Comparison of ENCODE assay signal across 8 cellular contexts in the genomic region with DNA sequence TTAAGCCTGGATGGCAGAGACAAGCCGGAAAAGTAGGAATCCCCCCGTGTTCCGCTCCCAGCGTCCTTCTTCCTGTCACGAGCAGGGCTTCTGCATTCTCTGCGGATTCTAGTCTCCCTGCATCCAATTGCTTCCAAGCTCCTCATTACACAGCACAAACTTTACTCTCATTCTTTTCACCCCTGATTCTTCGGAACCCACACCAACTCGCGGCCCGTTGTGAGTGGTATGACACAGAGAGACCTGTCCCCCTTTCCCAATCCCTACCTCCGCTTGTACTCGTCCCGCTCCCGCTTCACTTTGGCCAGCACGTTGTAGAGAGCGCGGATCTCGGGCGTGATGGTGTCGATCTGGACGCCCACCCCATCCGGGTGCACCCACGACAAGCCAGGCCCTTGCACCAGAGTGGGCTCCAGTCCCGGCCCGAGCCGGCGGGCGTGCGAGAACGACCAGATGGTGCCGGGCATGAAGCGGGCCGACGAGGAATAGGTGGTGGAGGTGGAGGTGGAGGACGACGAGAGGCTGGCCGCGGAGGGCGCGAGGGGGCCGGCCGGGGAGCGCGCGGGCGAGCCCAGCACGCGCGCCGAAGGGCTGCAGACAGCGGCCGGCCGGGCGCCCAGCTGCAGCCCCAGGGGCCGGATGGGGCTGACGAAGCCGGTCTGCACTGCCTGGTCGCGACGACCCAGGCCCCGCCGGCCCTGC. TPM values are rescaled to one million over a fixed set of nuclear protein-coding genes. Genes with fewer than 3 reads are reported as not detected.
DNase-seq lines count a peak whose midpoint lies in the region; ATAC-seq, FAIRE-seq and TF ChIP-seq lines count a peak whose summit lies in the region.

No MANE protein-coding gene starts in this region.

- no peaks in the 10 kb centered on the region for H3K27me3 Mint-ChIP-seq in mesothelial cell of epicardium (ENCODE audit: low read depth)

- H3K4me3 ChIP-seq in cardiac muscle cell (peak overlapping the region; percentile 62), HUES6 (ENCODE audit: low read depth, low read length) (peak overlapping the region; percentile 85), bronchial epithelial cell (ENCODE audit: low read depth, low read length) (peak overlapping the region; percentile 25), aorta (ENCODE audit: low read length in 2 of 2) (peak overlapping the region; percentile 63 to 78)

- H3K27ac Mint-ChIP-seq in mesothelial cell of epicardium: peak overlapping the region; percentile 81

- H3K4me1 Mint-ChIP-seq in mesothelial cell of epicardium: peaks cover 37% of the 10 kb centered on the region

- H3K9me3 Mint-ChIP-seq in mesothelial cell of epicardium: no peaks in the 10 kb centered on the region

- H3K27ac ChIP-seq in cardiac muscle cell: peak overlapping the region; percentile 50
- no peak overlapping the region for H3K27ac ChIP-seq in HUES6 (ENCODE audit: low read depth, low read length)
- H3K27ac ChIP-seq in aorta (ENCODE audit: low read depth in 1 of 2, low read length in 2 of 2): peak overlapping the region in 1 of 2 donors; percentile 58

- no peaks in the 10 kb centered on the region for H3K27me3 ChIP-seq in cardiac muscle cell
- H3K27me3 ChIP-seq in HUES6 (ENCODE audit: control insufficient read depth, insufficient read depth, low read length): no peaks in the 10 kb centered on the region
- H3K27me3 ChIP-seq in bronchial epithelial cell (ENCODE audit: control insufficient read depth, insufficient read depth, low read length): no peaks in the 10 kb centered on the region
- H3K27me3 ChIP-seq in aorta (ENCODE audit: control insufficient read depth in 1 of 2, insufficient read depth in 2 of 2, low read length in 1 of 2): no peaks in the 10 kb centered on the region

- H3K36me3 Mint-ChIP-seq in mesothelial cell of epicardium: peaks cover 11% of the 10 kb centered on the region

- H3K9ac ChIP-seq in HUES6 (ENCODE audit: low read length): peak overlapping the region; percentile 65

- H3K4me1 ChIP-seq in cardiac muscle cell (ENCODE audit: low read depth) (peaks cover 34% of the 10 kb centered on the region), HUES6 (ENCODE audit: control insufficient read depth, insufficient read depth, low read length) (peaks cover 20% of the 10 kb centered on the region), aorta (ENCODE audit: control insufficient read depth in 1 of 2, insufficient read depth in 2 of 2, low read length in 2 of 2) (peaks cover 0 to 3% of the 10 kb centered on the region in 2 donors)

- H3K4me3 Mint-ChIP-seq in mesothelial cell of epicardium: peak overlapping the region; percentile 74

- no peak for DNase-seq in cardiac muscle cell (ENCODE audit: low read depth in 1 of 2, low spot score in 1 of 2)
- no peak for DNase-seq in Right ventricle myocardium inferior (ENCODE audit: missing footprints)
- DNase-seq in bronchial epithelial cell (ENCODE audit: low read depth): no peak
- no peak for DNase-seq in mesothelial cell of epicardium (ENCODE audit: low spot score in 2 of 2, unreplicated experiment in 2 of 2)
- peak; percentile 63 to 78 for DNase-seq in aorta
- no peak for DNase-seq in AML-193 (lab: John Stamatoyannopoulos, UW)

- intact Hi-C loops in Right ventricle myocardium inferior (cut with DNase I): loop anchor here (5.0 kb wide), 1 partner anchor 133 kb away; no protein-coding TSS in a partner anchor
- intact Hi-C loops in aorta (cut with DNase I): loop anchor here (5.0 kb wide), 2 partner anchors 133 to 218 kb away; no protein-coding TSS in a partner anchor

- ATAC-seq in Right ventricle myocardium inferior (no peak), aorta (ENCODE audit: low FRiP score) (no peak), GM21576 (IDR thresholded peaks at IDR 0.05; ENCODE audit: unreplicated experiment) (no peak)

- FAIRE-seq in bronchial epithelial cell (lab: Jason Lieb, UNC): no peak

- H3K36me3 ChIP-seq in cardiac muscle cell (peaks cover 9% of the 10 kb centered on the region), HUES6 (ENCODE audit: control insufficient read depth, insufficient read depth, low read length) (peaks cover 41% of the 10 kb centered on the region), bronchial epithelial cell (ENCODE audit: control insufficient read depth, insufficient read depth, low read length) (peaks cover 17% of the 10 kb centered on the region), aorta (ENCODE audit: control insufficient read depth in 1 of 2, insufficient read depth in 2 of 2, low read length in 1 of 2) (peaks cover 0 to 6% of the 10 kb centered on the region in 2 donors)

- H3K9me3 ChIP-seq in cardiac muscle cell (ENCODE audit: low read depth) (no peaks in the 10 kb centered on the region), HUES6 (ENCODE audit: control insufficient read depth, insufficient read depth, low read depth, low read length) (no peaks in the 10 kb centered on the region), aorta (ENCODE audit: control insufficient read depth, low read length) (no peaks in the 10 kb centered on the region)

- no peak for TF ChIP-seq CTCF in cardiac muscle cell (IDR thresholded peaks at IDR 0.05; ENCODE audit: low read depth, low read length)
- no peak for TF ChIP-seq CTCF in bronchial epithelial cell (IDR thresholded peaks at IDR 0.05; ENCODE audit: insufficient read depth, low read length, severe bottlenecking)
- no peak for TF ChIP-seq CTCF in mesothelial cell of epicardium (IDR thresholded peaks at IDR 0.05; ENCODE audit: unreplicated experiment)

- WGBS in aorta, 2 donors: 0 to 2% methylated on average over 44 to 62 of the region's 62 CpGs

RNA-seq across cellular contexts. Expression of a gene that starts 0.7 kb away (rescaled TPM):
- total RNA-seq in cardiac muscle cell (18.0 and 29.0 TPM in 2 replicates), Right ventricle myocardium inferior (15.9 TPM), bronchial epithelial cell (0.51 and 0.53 TPM in 2 replicates), mesothelial cell of epicardium (14.8 to 16.1 TPM (median 14.8 TPM) in 3 replicates), aorta (10 to 100 TPM; 28.5 to 60.8 TPM)
- polyA plus RNA-seq in cardiac muscle cell (25.4 and 28.4 TPM in 2 replicates), aorta (100 to 1,000 TPM in 1 of 2 donors, 10 to 100 TPM in 1; 11.1 to 110 TPM)

RNA-seq across cellular contexts. Expression of a gene that starts 12.9 kb away (rescaled TPM):
- 20.4 and 45.5 TPM in 2 replicates for total RNA-seq in cardiac muscle cell
- polyA plus RNA-seq in cardiac muscle cell: 36.2 and 38.2 TPM in 2 replicates
- total RNA-seq in Right ventricle myocardium inferior: 16.2 TPM
- total RNA-seq in bronchial epithelial cell: 26.5 and 33.4 TPM in 2 replicates
- total RNA-seq in mesothelial cell of epicardium: 51.8 to 58.6 TPM (median 56.6 TPM) in 3 replicates
- 10 to 100 TPM; 24.8 to 27.8 TPM for total RNA-seq in aorta
- 10 to 100 TPM in 1 of 2 donors, 1 to 10 TPM in 1; 5.4 to 18.8 TPM for polyA plus RNA-seq in aorta

RNA-seq across cellular contexts. Expression of a gene that starts 20.8 kb away (rescaled TPM):
- total RNA-seq in cardiac muscle cell (8,013 and 12,904 TPM in 2 replicates), Right ventricle myocardium inferior (4,337 TPM), bronchial epithelial cell (5,048 and 6,753 TPM in 2 replicates), mesothelial cell of epicardium (2,078 to 2,104 TPM (median 2,089 TPM) in 3 replicates), aorta (1,000 to 10,000 TPM; 1,856 to 2,021 TPM)
- polyA plus RNA-seq in cardiac muscle cell (11,564 and 14,299 TPM in 2 replicates), aorta (1,000 to 10,000 TPM; 2,047 to 3,012 TPM)

RNA-seq across cellular contexts. Expression of a gene that starts 52.0 kb away (rescaled TPM):
- total RNA-seq in cardiac muscle cell: 363 and 580 TPM in 2 replicates
- polyA plus RNA-seq in cardiac muscle cell: 155 and 204 TPM in 2 replicates
- total RNA-seq in Right ventricle myocardium inferior: 165 TPM
- total RNA-seq in bronchial epithelial cell: 107 and 121 TPM in 2 replicates
- total RNA-seq in mesothelial cell of epicardium: 332 to 358 TPM (median 332 TPM) in 3 replicates
- 100 to 1,000 TPM; 174 to 195 TPM for total RNA-seq in aorta
- polyA plus RNA-seq in aorta: 100 to 1,000 TPM in 1 of 2 donors, 10 to 100 TPM in 1; 73.1 to 110 TPM

Comparison
In these comparisons a context has a peak if more than half of its experiments do, and no peak if none do; other contexts are left out.
1. DNase-seq: peak in aorta (2 of 2); none in cardiac muscle cell (0 of 2), Right ventricle myocardium inferior (single experiment), bronchial epithelial cell (single experiment), mesothelial cell of epicardium (0 of 2) and AML-193 (0 of 2).
2. H3K4me3 ChIP-seq: peak in every context shown above with its lines; median percentile 85 in HUES6; 70 in aorta; 62 in cardiac muscle cell; 25 in bronchial epithelial cell.
3. RNA of a gene that starts 0.7 kb away (total RNA-seq): 28.5 to 60.8 TPM in aorta, 18.0 to 29.0 TPM in cardiac muscle cell, 14.8 to 16.1 TPM in mesothelial cell of epicardium and 15.9 TPM in Right ventricle myocardium inferior (single experiment); 0.51 to 0.53 TPM in bronchial epithelial cell; every median in the first group is over 10 times any median in the second.